In the genomic region with DNA sequence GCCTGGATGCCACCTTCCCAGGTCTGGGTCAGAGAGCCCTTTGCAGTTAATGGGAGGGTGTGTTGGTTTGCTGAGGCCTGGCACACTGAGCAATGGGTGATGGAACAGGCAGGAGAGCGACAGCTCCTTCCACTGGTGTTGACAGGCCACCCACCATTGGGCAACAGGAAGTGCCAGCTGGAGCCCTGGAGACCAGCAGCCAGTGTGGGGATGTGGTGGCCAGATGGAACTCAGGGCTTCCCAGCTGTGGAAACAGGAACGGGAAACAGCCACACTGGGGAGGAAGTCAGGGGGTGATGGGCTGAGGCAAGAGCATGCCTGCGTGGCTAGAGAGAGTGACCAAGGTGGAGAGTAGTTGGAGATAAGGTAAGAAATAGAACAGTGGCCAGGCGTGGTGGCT, we compare ENCODE assay signal across 10 cellular contexts. TPM values are rescaled to one million over a fixed set of nuclear protein-coding genes. Genes with fewer than 3 reads are reported as not detected.
DNase-seq lines count a peak whose midpoint lies in the region; ATAC-seq and TF ChIP-seq lines count a peak whose summit lies in the region.
"Had no signal": no experiment of that assay in that cellular context is flagged by ENCODE, and none has a peak within 500 bp of the region (broad histone marks: within the 10 kb centered on the region; RNA-seq: fewer than 3 reads in every experiment).

No MANE protein-coding gene starts in this region.

- TF ChIP-seq EP300 in tibial nerve (IDR thresholded peaks at IDR 0.05): peak; percentile 75 to 81

- H3K4me1 Mint-ChIP-seq in activated T-cell treated with anti-CD3 and anti-CD28 coated beads, Interleukin-2, amount 50 U/mL, for 4 hours (ENCODE audit: low read depth): peaks cover 82% of the 10 kb centered on the region
- H3K4me1 Mint-ChIP-seq in activated T-cell treated with anti-CD3 and anti-CD28 coated beads, Interleukin-2, amount 50 U/mL, for 72 hours (ENCODE audit: low read depth): peaks cover 85% of the 10 kb centered on the region

- DNase-seq in activated T-cell treated with anti-CD3 and anti-CD28 coated beads, Interleukin-2, amount 50 U/mL, for 4 hours: no peak
- no peak for DNase-seq in activated T-cell treated with anti-CD3 and anti-CD28 coated beads, Interleukin-2, amount 50 U/mL, for 1 hour
- DNase-seq in activated T-cell treated with anti-CD3 and anti-CD28 coated beads, Interleukin-2, amount 50 U/mL, for 72 hours: no peak
- DNase-seq in left lung (peak; percentile 84 to 90), tibial nerve (ENCODE audit: low spot score in 2 of 2) (peak; percentile 38 to 47), NCI-H187 treated with DMSO at 0.1 percent for 48 hours (lab: John Stamatoyannopoulos, UW) (no peak)
- DNase-seq: NCI-H2081 had no signal

- WGBS in tibial nerve, 2 donors: 77 to 79% methylated on average over 4 of the region's 4 CpGs

- H3K27me3 ChIP-seq in left lung (no peaks in the 10 kb centered on the region), tibial nerve (no peaks in the 10 kb centered on the region)

- H3K9me3 Mint-ChIP-seq in activated T-cell treated with anti-CD3 and anti-CD28 coated beads, Interleukin-2, amount 50 U/mL, for 4 hours: no peaks in the 10 kb centered on the region
- H3K9me3 Mint-ChIP-seq in activated T-cell treated with anti-CD3 and anti-CD28 coated beads, Interleukin-2, amount 50 U/mL, for 72 hours: peaks cover 1 to 4% of the 10 kb centered on the region in 2 donors

- no peaks in the 10 kb centered on the region for H3K9me3 ChIP-seq in left lung
- no peaks in the 10 kb centered on the region for H3K9me3 ChIP-seq in tibial nerve
- H3K9me3 ChIP-seq: SJSA1 had no signal

- H3K27me3 Mint-ChIP-seq in activated T-cell treated with anti-CD3 and anti-CD28 coated beads, Interleukin-2, amount 50 U/mL, for 4 hours (ENCODE audit: low read depth): no peaks in the 10 kb centered on the region
- H3K27me3 Mint-ChIP-seq in activated T-cell treated with anti-CD3 and anti-CD28 coated beads, Interleukin-2, amount 50 U/mL, for 72 hours (ENCODE audit: low read depth): no peaks in the 10 kb centered on the region

- H3K36me3 Mint-ChIP-seq in activated T-cell treated with anti-CD3 and anti-CD28 coated beads, Interleukin-2, amount 50 U/mL, for 4 hours (ENCODE audit: insufficient read depth): peaks cover 7% of the 10 kb centered on the region
- peaks cover 11 to 21% of the 10 kb centered on the region in 2 donors for H3K36me3 Mint-ChIP-seq in activated T-cell treated with anti-CD3 and anti-CD28 coated beads, Interleukin-2, amount 50 U/mL, for 72 hours (ENCODE audit: insufficient read depth in 2 of 2)

- no peak for TF ChIP-seq POLR2A in tibial nerve (IDR thresholded peaks at IDR 0.05)

- peak overlapping the region; percentile 53 for H3K4me3 Mint-ChIP-seq in activated T-cell treated with anti-CD3 and anti-CD28 coated beads, Interleukin-2, amount 50 U/mL, for 4 hours
- H3K4me3 Mint-ChIP-seq in activated T-cell treated with anti-CD3 and anti-CD28 coated beads, Interleukin-2, amount 50 U/mL, for 72 hours: peak overlapping the region; percentile 66 to 74

- H3K36me3 ChIP-seq in left lung (peaks cover 0 to 4% of the 10 kb centered on the region in 2 donors), tibial nerve (no peaks in the 10 kb centered on the region)
- H3K36me3 ChIP-seq: SJSA1 had no signal

- H3K4me3 ChIP-seq in left lung: no peak overlapping the region
- H3K4me3 ChIP-seq in tibial nerve: no peak overlapping the region
- H3K4me3 ChIP-seq: SJSA1 had no signal

- ATAC-seq in activated T-cell treated with anti-CD3 and anti-CD28 coated beads, Interleukin-2, amount 50 U/mL, for 4 hours: no peak
- no peak for ATAC-seq in activated T-cell treated with anti-CD3 and anti-CD28 coated beads, Interleukin-2, amount 50 U/mL, for 72 hours (replicated peaks in 1 of 2)
- ATAC-seq in left lung: peak; percentile 69
- ATAC-seq in HG03460 (IDR thresholded peaks at IDR 0.05; ENCODE audit: unreplicated experiment): no peak
- ATAC-seq in HG02938 (IDR thresholded peaks at IDR 0.05; ENCODE audit: unreplicated experiment): no peak

- peak overlapping the region; percentile 93 for H3K27ac Mint-ChIP-seq in activated T-cell treated with anti-CD3 and anti-CD28 coated beads, Interleukin-2, amount 50 U/mL, for 72 hours

- TF ChIP-seq CTCF in left lung (IDR thresholded peaks at IDR 0.05) (no peak), tibial nerve (IDR thresholded peaks at IDR 0.05) (no peak)

- intact Hi-C loops in left lung (cut with DNase I): no loop called here

- H3K27ac ChIP-seq in left lung (peak overlapping the region; percentile 33 to 92), tibial nerve (peak overlapping the region in 2 of 4 donors; percentile 53 to 64)
- H3K27ac ChIP-seq: SJSA1 had no signal

- H3K4me1 ChIP-seq in left lung (peaks cover 5 to 58% of the 10 kb centered on the region in 2 donors), tibial nerve (peaks cover 0 to 17% (median 13%) of the 10 kb centered on the region in 4 donors)
- H3K4me1 ChIP-seq: SJSA1 had no signal

RNA-seq across cellular contexts. Expression of gene PSTPIP1, which starts 9.3 kb away (rescaled TPM):
- 100 to 1,000 TPM in 1 of 3 donors, 10 to 100 TPM in 2; 85.4 to 130 (median 92.1) TPM for total RNA-seq in activated T-cell treated with anti-CD3 and anti-CD28 coated beads, Interleukin-2, amount 50 U/mL, for 4 hours
- total RNA-seq in activated T-cell treated with anti-CD3 and anti-CD28 coated beads, Interleukin-2, amount 50 U/mL, for 72 hours: 100 to 1,000 TPM; 141 to 152 TPM
- 10 to 100 TPM in 1 of 2 donors, 1 to 10 TPM in 1; 9.1 to 52.9 TPM for total RNA-seq in left lung
- 10 to 100 TPM; 13.6 to 54.6 (median 19.3) TPM for total RNA-seq in tibial nerve
- total RNA-seq: SJSA1 had no signal

Comparison
In these comparisons a context has a peak if more than half of its experiments do, and no peak if none do; other contexts are left out.
1. DNase-seq: peak in left lung (2 of 2) and tibial nerve (2 of 2); none in activated T-cell treated with anti-CD3 and anti-CD28 coated beads, Interleukin-2, amount 50 U/mL, for 4 hours (single experiment), activated T-cell treated with anti-CD3 and anti-CD28 coated beads, Interleukin-2, amount 50 U/mL, for 1 hour (single experiment), activated T-cell treated with anti-CD3 and anti-CD28 coated beads, Interleukin-2, amount 50 U/mL, for 72 hours (0 of 2) and NCI-H187 treated with DMSO at 0.1 percent for 48 hours (single experiment).